ENCODE assay signal across 16 cellular contexts in genomic region chr2:18671363-18671762, GRCh38.
DNase-seq lines count a peak whose midpoint lies in the region; ATAC-seq, FAIRE-seq and TF ChIP-seq lines count a peak whose summit lies in the region.
"Had no signal": no experiment of that assay in that cellular context is flagged by ENCODE, and none has a peak within 500 bp of the region (broad histone marks: within the 10 kb centered on the region; RNA-seq: fewer than 3 reads in every experiment).

No MANE protein-coding gene starts in this region.

- H2AFZ ChIP-seq in PC-3 (ENCODE audit: low read length) (no peak overlapping the region), keratinocyte (ENCODE audit: control insufficient read depth, low read length) (no peak overlapping the region)
- H2AFZ ChIP-seq: GM23248 had no signal

- H3K27ac ChIP-seq in PC-3 (ENCODE audit: low read length) (peak overlapping the region; percentile 61), keratinocyte (ENCODE audit: control insufficient read depth, insufficient read depth, low read length) (no peak overlapping the region)
- H3K27ac ChIP-seq: BLaER1 treated with 17β-estradiol and CSF1 and Interleukin-3, amounts not matched to agents 10 nM and 100 nM; GM23248 had no signal

- dilution Hi-C loops in keratinocyte (cut with MboI; ENCODE audit: extremely low pct_ligation_motif_present, low sequenced_read_pairs): no loop called here

- DNase-seq in EL (peak; percentile 62), PC-3 (peak; percentile 85), epithelial cell of esophagus (ENCODE audit: low read depth) (peak; percentile 49), keratinocyte (ENCODE audit: low read depth, low spot score) (no peak), NAMALWA (ENCODE audit: low spot score) (no peak), sciatic nerve (ENCODE audit: low spot score) (no peak), NCI-H2107 (lab: John Stamatoyannopoulos, UW) (no peak)
- DNase-seq: ACHN; Calu3; CD4-positive, alpha-beta T cell; DMS 273 treated with DMSO at 0.1 percent for 48 hours; GF-D8; GM23248 had no signal

- no peaks in the 10 kb centered on the region for H3K9me1 ChIP-seq in keratinocyte (ENCODE audit: control insufficient read depth, extremely low read depth, insufficient read depth, low read length)

- POLR2A ChIA-PET in PC-3 (lab: Charles Lee; ENCODE audit: unreplicated experiment): no interaction called here

- no peaks in the 10 kb centered on the region for H3K27me3 ChIP-seq in PC-3 (ENCODE audit: low read length)
- no peaks in the 10 kb centered on the region for H3K27me3 ChIP-seq in keratinocyte (ENCODE audit: control insufficient read depth, extremely low read depth, insufficient read depth, low read length)
- H3K27me3 ChIP-seq: BLaER1 treated with 17β-estradiol and CSF1 and Interleukin-3, amounts not matched to agents 10 nM and 100 nM had no signal

- H3K36me3 ChIP-seq in PC-3 (ENCODE audit: low read depth, low read length): peaks cover 15% of the 10 kb centered on the region; the same call in 1 of the 2 replicates
- no peaks in the 10 kb centered on the region for H3K36me3 ChIP-seq in keratinocyte (ENCODE audit: control insufficient read depth in 2 of 2, extremely low read depth in 1 of 2, insufficient read depth in 2 of 2, low read length in 2 of 2)
- H3K36me3 ChIP-seq: BLaER1 treated with 17β-estradiol and CSF1 and Interleukin-3, amounts not matched to agents 10 nM and 100 nM had no signal

- CTCF ChIA-PET in PC-3 (lab: Charles Lee): no interaction called here

- no peaks in the 10 kb centered on the region for H4K20me1 ChIP-seq in PC-3 (ENCODE audit: low read length)
- H4K20me1 ChIP-seq in keratinocyte (ENCODE audit: control insufficient read depth, extremely low read depth, insufficient read depth, low read length): no peaks in the 10 kb centered on the region
- H4K20me1 ChIP-seq: BLaER1 treated with 17β-estradiol and CSF1 and Interleukin-3, amounts not matched to agents 10 nM and 100 nM had no signal

- no peak for FAIRE-seq in keratinocyte (lab: Jason Lieb, UNC)
- FAIRE-seq: H54, K562 had no signal

- H3K9me3 ChIP-seq in PC-3 (ENCODE audit: low read length) (peaks cover 15% of the 10 kb centered on the region), keratinocyte (ENCODE audit: control insufficient read depth, low read depth, low read length) (no peaks in the 10 kb centered on the region)

- ATAC-seq in PC-3 (peak; percentile 87), sciatic nerve (no peak)
- ATAC-seq: K562 had no signal

- no peaks in the 10 kb centered on the region for H3K9me2 ChIP-seq in PC-3 (replicated peaks; ENCODE audit: low read length)

- TF ChIP-seq CTCF in PC-3 (conservative IDR thresholded peaks at IDR 0.05; ENCODE audit: low read depth, low read length): no peak
- no peak for TF ChIP-seq CTCF in epithelial cell of esophagus (IDR thresholded peaks at IDR 0.05; ENCODE audit: insufficient read depth, low read depth, low read length, missing control alignments)
- TF ChIP-seq CTCF in keratinocyte (optimal IDR thresholded peaks at IDR 0.05 in 1 of 3, IDR thresholded peaks at IDR 0.05 in 1 of 3, conservative IDR thresholded peaks at IDR 0.05 in 1 of 3; ENCODE audit: extremely low read depth in 1 of 3, insufficient read depth in 2 of 3, low read length in 3 of 3): no peak

- H3K9ac ChIP-seq in PC-3 (ENCODE audit: low read length) (no peak overlapping the region), keratinocyte (ENCODE audit: control insufficient read depth, extremely low read depth, insufficient read depth, low read length) (no peak overlapping the region)
- H3K9ac ChIP-seq: BLaER1 treated with 17β-estradiol and CSF1 and Interleukin-3, amounts not matched to agents 10 nM and 100 nM; GM23248 had no signal

- intact Hi-C loops in PC-3 (cut with micrococcal nuclease) (no loop called here), sciatic nerve (cut with DNase I) (no loop called here)

- H3K79me2 ChIP-seq in PC-3 (ENCODE audit: low read length) (no peaks in the 10 kb centered on the region), keratinocyte (ENCODE audit: control insufficient read depth, insufficient read depth, low read length) (no peaks in the 10 kb centered on the region)

- H3F3A ChIP-seq in PC-3 (ENCODE audit: low read length, unreplicated experiment): peaks cover 11% of the 10 kb centered on the region

- H3K4me2 ChIP-seq in PC-3 (ENCODE audit: low read length): peak overlapping the region; percentile 33; the same call in 1 of the 2 replicates
- peak overlapping the region; percentile 14 for H3K4me2 ChIP-seq in keratinocyte (ENCODE audit: control insufficient read depth, extremely low read depth, insufficient read depth, low read depth, low read length)
- H3K4me2 ChIP-seq: BLaER1 treated with 17β-estradiol and CSF1 and Interleukin-3, amounts not matched to agents 10 nM and 100 nM had no signal

- H3K4me3 ChIP-seq in PC-3 (ENCODE audit: low read length) (no peak overlapping the region), epithelial cell of esophagus (ENCODE audit: low read length) (no peak overlapping the region), keratinocyte (ENCODE audit: control insufficient read depth in 2 of 3, extremely low read depth in 1 of 3, insufficient read depth in 2 of 3, low read depth in 1 of 3, low read length in 3 of 3) (no peak overlapping the region)
- H3K4me3 ChIP-seq: BLaER1 treated with 17β-estradiol and CSF1 and Interleukin-3, amounts not matched to agents 10 nM and 100 nM; GM23248; K562 had no signal

- BruUV-seq in PC-3 (replicated peaks; lab: Mats Ljungman, UMichigan): no TSS peak

- H3K4me1 ChIP-seq in PC-3 (ENCODE audit: insufficient read depth, low read length): peaks cover 19% of the 10 kb centered on the region
- H3K4me1 ChIP-seq in keratinocyte (ENCODE audit: control insufficient read depth, extremely low read depth, insufficient read depth, low read length): peaks cover 6% of the 10 kb centered on the region
- H3K4me1 ChIP-seq: BLaER1 treated with 17β-estradiol and CSF1 and Interleukin-3, amounts not matched to agents 10 nM and 100 nM had no signal

Comparison
In these comparisons a context has a peak if more than half of its experiments do, and no peak if none do; other contexts are left out.
1. DNase-seq: peak in EL (single experiment), PC-3 (single experiment) and epithelial cell of esophagus (single experiment); none in keratinocyte (single experiment), NAMALWA (single experiment), sciatic nerve (single experiment) and NCI-H2107 (single experiment).